ENCODE assay signal across 9 cellular contexts in genomic region chr5:176870110-176870591, GRCh38. TPM values are rescaled to one million over a fixed set of nuclear protein-coding genes. Genes with fewer than 3 reads are reported as not detected.
DNase-seq lines count a peak whose midpoint lies in the region; ATAC-seq and TF ChIP-seq lines count a peak whose summit lies in the region.
"Had no signal": no experiment of that assay in that cellular context is flagged by ENCODE, and none has a peak within 500 bp of the region (broad histone marks: within the 10 kb centered on the region; RNA-seq: fewer than 3 reads in every experiment).

No MANE protein-coding gene starts in this region.

- DNase-seq in IMR-90 (peak; percentile 38), cerebellar nuclear complex (lab: John Stamatoyannopoulos, UW) (peak; percentile 21 to 37), lower lobe of right lung (no peak), NCI-H2029 treated with DMSO at 0.1 percent for 48 hours (lab: John Stamatoyannopoulos, UW) (no peak), NCI-H446 treated with DMSO at 0.1 percent for 48 hours (lab: John Stamatoyannopoulos, UW) (no peak), NCI-H2196 treated with DMSO at 0.1 percent for 48 hours (lab: John Stamatoyannopoulos, UW; ENCODE audit: unreplicated experiment) (no peak)

- CTCF ChIA-PET in IMR-90 (lab: Yijun Ruan, JAX), result no interaction called here

- H3K27ac ChIP-seq in C4-2B (no peak overlapping the region), IMR-90 (ENCODE audit: insufficient read depth, low read length) (no peak overlapping the region), lower lobe of right lung (no peak overlapping the region)
- H3K27ac ChIP-seq: epithelial cell of prostate had no signal

- H3K9me3 ChIP-seq in IMR-90 (ENCODE audit: control insufficient read depth, insufficient read depth, low read length) (no peaks in the 10 kb centered on the region), lower lobe of right lung (no peaks in the 10 kb centered on the region)

- ATAC-seq in IMR-90 (ENCODE audit: low read depth) (peak; percentile 91), lower lobe of right lung (peak; percentile 7 to 53), GM21737 (IDR thresholded peaks at IDR 0.05; ENCODE audit: unreplicated experiment) (no peak)

- H4K8ac ChIP-seq in IMR-90 (ENCODE audit: low read depth in 2 of 2, low read length in 2 of 2), result no peak overlapping the region

- no peak overlapping the region for H3K4me2 ChIP-seq in IMR-90 (ENCODE audit: low read depth, low read length)

- H3K23ac ChIP-seq in IMR-90 (ENCODE audit: low read depth, low read length), result no peak overlapping the region

- dilution Hi-C loops in IMR-90 (cut with HindIII; ENCODE audit: low sequenced_read_pairs, unreplicated experiment), result no loop called here

- H2BK5ac ChIP-seq in IMR-90 (ENCODE audit: low read depth, low read length, poor library complexity, severe bottlenecking), result no peak overlapping the region

- peak overlapping the region; percentile 73 for H2AFZ ChIP-seq in IMR-90 (replicated peaks; ENCODE audit: low read length, poor library complexity)

- H3K79me1 ChIP-seq in IMR-90 (ENCODE audit: low read depth in 1 of 2, low read length in 2 of 2), result no peaks in the 10 kb centered on the region

- no peak overlapping the region for H2AK9ac ChIP-seq in IMR-90 (replicated peaks; ENCODE audit: low read depth, low read length, poor library complexity)

- POLR2A ChIA-PET in IMR-90 (lab: Charles Lee; ENCODE audit: unreplicated experiment), result no interaction called here

- intact Hi-C loops in IMR-90 (cut with micrococcal nuclease), result no loop called here
- intact Hi-C loops in lower lobe of right lung (cut with DNase I), result no loop called here

- H3K36me3 ChIP-seq in IMR-90 (ENCODE audit: control insufficient read depth, insufficient read depth, low read length) (no peaks in the 10 kb centered on the region), lower lobe of right lung (no peaks in the 10 kb centered on the region)

- H4K91ac ChIP-seq in IMR-90 (ENCODE audit: insufficient read depth, low read depth, low read length), result no peak overlapping the region

- no peak for TF ChIP-seq RAD21 in IMR-90 (IDR thresholded peaks at IDR 0.05; ENCODE audit: low read length)

- H4K20me1 ChIP-seq in IMR-90 (ENCODE audit: insufficient read depth, low read length), result no peaks in the 10 kb centered on the region

- H3K14ac ChIP-seq in IMR-90 (replicated peaks; ENCODE audit: low read depth, low read length), result no peak overlapping the region

- H2BK120ac ChIP-seq in IMR-90 (ENCODE audit: low read depth, low read length), result no peak overlapping the region

- H3K56ac ChIP-seq in IMR-90 (ENCODE audit: extremely low read depth, insufficient read depth, low read length), result no peak overlapping the region

- no TSS peak for BruUV-seq in IMR-90 (replicated peaks; lab: Mats Ljungman, UMichigan)

- in situ Hi-C loops in IMR-90 (cut with MboI; ENCODE audit: low sequenced_read_pairs), result no loop called here

- no peak overlapping the region for H3K4ac ChIP-seq in IMR-90 (ENCODE audit: low read depth, low read length)

- no peak overlapping the region for H3K18ac ChIP-seq in IMR-90 (ENCODE audit: low read depth, low read length)

- no peak overlapping the region for H2AK5ac ChIP-seq in IMR-90 (ENCODE audit: low read depth, low read length)

- H3K9me1 ChIP-seq in IMR-90 (ENCODE audit: insufficient read depth, low read length), result no peaks in the 10 kb centered on the region

- H3K9ac ChIP-seq in IMR-90 (ENCODE audit: low read depth, low read length), result no peak overlapping the region

- WGBS in IMR-90 (ENCODE audit: extremely low coverage in 2 of 2, insufficient read length in 1 of 2), 2 experiments, result 62% methylated on average over 7 of the region's 17 CpGs; no CpG with 5 or more reads in 1 of the 2 experiments

- H3K4me1 ChIP-seq in IMR-90 (ENCODE audit: control insufficient read depth, insufficient read depth, low read length), result no peaks in the 10 kb centered on the region
- H3K4me1 ChIP-seq in lower lobe of right lung, result no peaks in the 10 kb centered on the region

- H3K27me3 ChIP-seq in IMR-90 (ENCODE audit: control insufficient read depth, insufficient read depth, low read length) (peaks cover 56% of the 10 kb centered on the region), lower lobe of right lung (ENCODE audit: low read depth) (peaks cover 43% of the 10 kb centered on the region)

- no peak overlapping the region for H2BK20ac ChIP-seq in IMR-90 (ENCODE audit: low read depth, low read length)

- TF ChIP-seq CTCF in C4-2B (conservative IDR thresholded peaks at IDR 0.05), result peak; percentile 79
- TF ChIP-seq CTCF in IMR-90 (conservative IDR thresholded peaks at IDR 0.05; ENCODE audit: low read depth, low read length), result peak; percentile 44
- TF ChIP-seq CTCF in lower lobe of right lung (IDR thresholded peaks at IDR 0.05), result peak; percentile 25

- no peak overlapping the region for H3K4me3 ChIP-seq in IMR-90 (ENCODE audit: insufficient read depth, low read depth, low read length)
- H3K4me3 ChIP-seq in lower lobe of right lung, result no peak overlapping the region

- H2BK15ac ChIP-seq in IMR-90 (ENCODE audit: low read depth, low read length), result no peak overlapping the region

- no peak for TF ChIP-seq POLR2A in IMR-90 (IDR thresholded peaks at IDR 0.05; ENCODE audit: low read depth, low read length)

- H4K5ac ChIP-seq in IMR-90 (ENCODE audit: low read depth, low read length), result no peak overlapping the region

TF ChIP-seq in IMR-90, 13 proteins besides CTCF, POLR2A, EP300 and RAD21:
- TF ChIP-seq FOS (IDR thresholded peaks at IDR 0.05; ENCODE audit: low read depth, low read length) (no peak), SMC3 (IDR thresholded peaks at IDR 0.05; ENCODE audit: low read depth, low read length) (no peak), MAFK (IDR thresholded peaks at IDR 0.05; ENCODE audit: low read depth, low read length) (no peak), CHD1 (IDR thresholded peaks at IDR 0.05; ENCODE audit: low read depth, low read length) (no peak), CEBPB (IDR thresholded peaks at IDR 0.05; ENCODE audit: low read depth, low read length) (no peak), ELK1 (IDR thresholded peaks at IDR 0.05; ENCODE audit: borderline replicate concordance, low read depth, low read length) (no peak), BHLHE40 (IDR thresholded peaks at IDR 0.05; ENCODE audit: low read depth, low read length) (no peak), RCOR1 (IDR thresholded peaks at IDR 0.05; ENCODE audit: insufficient replicate concordance, low read length) (no peak), USF2 (IDR thresholded peaks at IDR 0.05; ENCODE audit: low read depth, low read length) (no peak), MAZ (IDR thresholded peaks at IDR 0.05; ENCODE audit: borderline replicate concordance, low read depth, low read length) (no peak), NFE2L2 (IDR thresholded peaks at IDR 0.05; ENCODE audit: low read depth, low read length) (no peak), MXI1 (IDR thresholded peaks at IDR 0.05; ENCODE audit: borderline replicate concordance, low read depth, low read length) (no peak), RFX5 (IDR thresholded peaks at IDR 0.05; ENCODE audit: low read depth, low read length) (no peak)

RNA-seq across cellular contexts. Expression of gene HK3, which starts 29.0 kb away (rescaled TPM):
- total RNA-seq in IMR-90 (2012; rRNA removed) (not detected in 2 replicates), lower lobe of right lung (61.2 TPM)
- not detected in 2 replicates for polyA plus RNA-seq in IMR-90 (2012; rRNA removed)
- not detected in 2 replicates for polyA plus RNA-seq in IMR-90 (2012; cell fraction: cytosol; rRNA removed)
- polyA plus RNA-seq in IMR-90 (2012; cell fraction: nucleus; rRNA removed; ENCODE audit: low replicate concordance), result 0.05 and 0.15 TPM in 2 replicates

RNA-seq across cellular contexts. Expression of gene UNC5A, which starts 59.8 kb away (rescaled TPM):
- total RNA-seq in IMR-90 (2012; rRNA removed) (not detected in 2 replicates), lower lobe of right lung (0.21 TPM)
- not detected in 2 replicates for polyA plus RNA-seq in IMR-90 (2012; rRNA removed)
- polyA plus RNA-seq in IMR-90 (2012; cell fraction: cytosol; rRNA removed), result 0.02 TPM in 1 of 2 replicates, not detected in the other
- 0.01 and 0.11 TPM in 2 replicates for polyA plus RNA-seq in IMR-90 (2012; cell fraction: nucleus; rRNA removed; ENCODE audit: low replicate concordance)

Comparison
In these comparisons a context has a peak if more than half of its experiments do, and no peak if none do; other contexts are left out.
1. CTCF ChIP-seq: peak in every context shown above with its lines; median percentile 79 in C4-2B; 44 in IMR-90; 25 in lower lobe of right lung.
2. DNase-seq: peak in IMR-90 (single experiment) and cerebellar nuclear complex (2 of 2); none in lower lobe of right lung (single experiment), NCI-H2029 treated with DMSO at 0.1 percent for 48 hours (single experiment), NCI-H446 treated with DMSO at 0.1 percent for 48 hours (single experiment) and NCI-H2196 treated with DMSO at 0.1 percent for 48 hours (single experiment).
3. RNA of gene HK3, which starts 29.0 kb away (total RNA-seq): 61.2 TPM in lower lobe of right lung (single experiment); not detected in IMR-90; every median in the first group is over 10 times any median in the second.